In genomic region chr6:27807415-27808241, GRCh38 we compare ENCODE assay signal across 8 cellular contexts.
DNase-seq lines count a peak whose midpoint lies in the region; ATAC-seq and TF ChIP-seq lines count a peak whose summit lies in the region.
"Not testable (repeated sequence)": the region's sequence is repeated elsewhere in the genome, so short reads cannot be mapped to it uniquely, and the experiment has no call there.

No MANE protein-coding gene starts in this region.

- DNase-seq in NCI-H2081 (lab: John Stamatoyannopoulos, UW): peak; percentile 67 to 89
- peak; percentile 35 for DNase-seq in T-helper 9 cell
- peak; percentile 50 to 82 (median 56) for DNase-seq in body of pancreas
- peak; percentile 92 for DNase-seq in hepatic stellate cell (ENCODE audit: low spot score)
- DNase-seq in psoas muscle: peak; percentile 33 to 67

- ATAC-seq in GM18858 (IDR thresholded peaks at IDR 0.05; ENCODE audit: unreplicated experiment) (peak; percentile 47), HG03045 (IDR thresholded peaks at IDR 0.05; ENCODE audit: unreplicated experiment) (peak; percentile 80), body of pancreas (peak; percentile 90), psoas muscle (peak; percentile 78 to 87 (median 82))

- H3K36me3 ChIP-seq in ACC112 (ENCODE audit: insufficient read depth, low read length); body of pancreas (replicated peaks in 1 of 2; ENCODE audit: insufficient read depth in 1 of 2, low read depth in 2 of 2); psoas muscle (ENCODE audit: insufficient read depth in 1 of 2, low read depth in 1 of 2): not testable (repeated sequence)

- H2AFZ ChIP-seq in ACC112 (ENCODE audit: low read length, unreplicated experiment): peak overlapping the region; percentile 11

- not testable (repeated sequence) for H3K9me3 ChIP-seq in body of pancreas, psoas muscle

- peak overlapping the region; percentile 89 for H3K4me3 ChIP-seq in ACC112 (ENCODE audit: low read depth, low read length)
- H3K4me3 ChIP-seq in body of pancreas: not testable (repeated sequence)
- H3K4me3 ChIP-seq in psoas muscle: peak overlapping the region; percentile 71

- 2 to 4% methylated on average over 30 to 44 of the region's 44 CpGs for WGBS in body of pancreas, 2 donors
- WGBS in psoas muscle, 3 donors: 1% methylated on average over 44 of the region's 44 CpGs

- H3K4me1 ChIP-seq in ACC112 (ENCODE audit: control insufficient read depth, insufficient read depth, low read length, unreplicated experiment) (peaks cover 11% of the 10 kb centered on the region), body of pancreas (peaks cover 17% of the 10 kb centered on the region)
- not testable (repeated sequence) for H3K4me1 ChIP-seq in psoas muscle

- peaks cover 13% of the 10 kb centered on the region for H3K79me2 ChIP-seq in ACC112 (ENCODE audit: control insufficient read depth, insufficient read depth, low read length, unreplicated experiment)

- H3K27ac ChIP-seq in ACC112 (ENCODE audit: low read depth, low read length): peak overlapping the region; percentile 90
- peak overlapping the region in 3 of 4 donors; percentile 34 to 82 (median 41) for H3K27ac ChIP-seq in body of pancreas
- H3K27ac ChIP-seq in psoas muscle: peak overlapping the region; percentile 42

- TF ChIP-seq CTCF in body of pancreas (IDR thresholded peaks at IDR 0.05); psoas muscle (IDR thresholded peaks at IDR 0.05): not testable (repeated sequence)

- intact Hi-C loops in body of pancreas (cut with DNase I); psoas muscle (cut with DNase I): not testable (repeated sequence)

- TF ChIP-seq POLR2A in body of pancreas (IDR thresholded peaks at IDR 0.05): peak in 2 of 3 donors; percentile 44 to 68

- not testable (repeated sequence) for H3K27me3 ChIP-seq in ACC112 (ENCODE audit: insufficient read depth, low read length)
- peaks cover 0 to 20% of the 10 kb centered on the region in 2 donors for H3K27me3 ChIP-seq in body of pancreas
- H3K27me3 ChIP-seq in psoas muscle (ENCODE audit: insufficient read depth in 3 of 3, low read length in 2 of 3): peaks cover 0 to 72% (median 5%) of the 10 kb centered on the region in 3 donors

Comparison
In these comparisons a context has a peak if more than half of its experiments do, and no peak if none do; other contexts are left out.
1. DNase-seq: peak in every context shown above with its lines; median percentile 92 in hepatic stellate cell; 78 in NCI-H2081; 56 in body of pancreas; 50 in psoas muscle; 35 in T-helper 9 cell.